In genomic region chr18:68623342-68623741, GRCh38 we compare ENCODE assay signal across 8 cellular contexts.
DNase-seq lines count a peak whose midpoint lies in the region; ATAC-seq lines count a peak whose summit lies in the region.

No MANE protein-coding gene starts in this region.

- H3K27ac Mint-ChIP-seq in activated T-cell treated with anti-CD3 and anti-CD28 coated beads, Interleukin-2, amount 50 U/mL, for 24 hours: no peak overlapping the region

- H3K4me1 Mint-ChIP-seq in activated T-cell treated with anti-CD3 and anti-CD28 coated beads, Interleukin-2, amount 50 U/mL, for 24 hours (ENCODE audit: low read depth): no peaks in the 10 kb centered on the region

- no peaks in the 10 kb centered on the region for H3K36me3 Mint-ChIP-seq in activated T-cell treated with anti-CD3 and anti-CD28 coated beads, Interleukin-2, amount 50 U/mL, for 24 hours (ENCODE audit: low read depth)

- ATAC-seq in HG03103 (IDR thresholded peaks at IDR 0.05; ENCODE audit: low read depth, unreplicated experiment) (peak; percentile 77), HG03571 (IDR thresholded peaks at IDR 0.05; ENCODE audit: unreplicated experiment) (no peak)

- no peaks in the 10 kb centered on the region for H3K9me3 Mint-ChIP-seq in activated T-cell treated with anti-CD3 and anti-CD28 coated beads, Interleukin-2, amount 50 U/mL, for 24 hours

- peaks cover 2% of the 10 kb centered on the region for H3K27me3 Mint-ChIP-seq in activated T-cell treated with anti-CD3 and anti-CD28 coated beads, Interleukin-2, amount 50 U/mL, for 24 hours

- peak; percentile 11 to 20 for DNase-seq in stimulated activated CD4-positive, alpha-beta T cell treated with anti-CD3 and anti-CD28 coated beads, Interleukin-2, amount 100 ng/mL, for 24 hours
- DNase-seq in stimulated activated CD4-positive, alpha-beta T cell treated with anti-CD3 and anti-CD28 coated beads, Interleukin-4, amount 100 ng/mL, for 4 hours: no peak
- peak; percentile 57 to 72 for DNase-seq in NCI-H446 (lab: John Stamatoyannopoulos, UW)
- DNase-seq in activated T-cell treated with anti-CD3 and anti-CD28 coated beads, Interleukin-2, amount 50 U/mL, for 24 hours: peak; percentile 30
- DNase-seq in head of caudate nucleus: peak; percentile 28 to 84 (median 64)
- peak; percentile 58 for DNase-seq in skeletal muscle cell (ENCODE audit: low read depth)

- intact Hi-C loops in head of caudate nucleus (cut with DNase I): no loop called here

- H3K4me3 Mint-ChIP-seq in activated T-cell treated with anti-CD3 and anti-CD28 coated beads, Interleukin-2, amount 50 U/mL, for 24 hours: no peak overlapping the region

- H3K4me3 ChIP-seq in skeletal muscle cell (ENCODE audit: low read depth, low read length): no peak overlapping the region

Comparison
In these comparisons a context has a peak if more than half of its experiments do, and no peak if none do; other contexts are left out.
1. DNase-seq: peak in stimulated activated CD4-positive, alpha-beta T cell treated with anti-CD3 and anti-CD28 coated beads, Interleukin-2, amount 100 ng/mL, for 24 hours (2 of 2), NCI-H446 (2 of 2), activated T-cell treated with anti-CD3 and anti-CD28 coated beads, Interleukin-2, amount 50 U/mL, for 24 hours (single experiment), head of caudate nucleus (42 of 42) and skeletal muscle cell (single experiment); none in stimulated activated CD4-positive, alpha-beta T cell treated with anti-CD3 and anti-CD28 coated beads, Interleukin-4, amount 100 ng/mL, for 4 hours (0 of 2).